Comparison of ENCODE assay signal across 26 cellular contexts in the genomic region with DNA sequence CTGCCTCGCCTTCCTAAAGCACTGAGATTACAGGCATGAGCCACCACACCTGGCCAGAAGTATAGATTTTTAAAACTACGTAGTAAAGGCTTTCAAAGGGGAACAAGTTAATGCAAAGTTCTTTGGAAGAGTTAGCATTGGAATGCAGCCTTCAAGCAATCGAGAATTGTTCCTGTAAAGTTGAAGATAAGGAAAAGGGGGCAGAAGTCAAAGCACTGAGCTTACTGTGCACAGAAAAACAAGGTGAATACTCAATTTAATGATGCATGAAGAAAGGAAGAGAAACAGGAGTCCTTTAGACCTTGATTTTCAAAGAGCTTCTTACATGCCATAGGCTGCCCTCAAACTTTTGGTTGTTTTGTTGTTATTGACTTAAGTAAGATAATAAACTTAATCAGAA. TPM values are rescaled to one million over a fixed set of nuclear protein-coding genes. Genes with fewer than 3 reads are reported as not detected.
"Had no signal": no experiment of that assay in that cellular context is flagged by ENCODE, and none has a peak within 500 bp of the region (broad histone marks: within the 10 kb centered on the region; RNA-seq: fewer than 3 reads in every experiment).

No MANE protein-coding gene starts in this region.

- H3K4me3 ChIP-seq: left lung, right lobe of liver, skin epidermis, suprapubic skin, tibial nerve had no signal

- H3K27me3 Mint-ChIP-seq: natural killer cell treated with Interleukin-12 subunit alpha and Interleukin-12 subunit beta and Interleukin-15 and Interleukin-18, amount 100 ng/mL, for 72 hours had no signal

- H3K9me3 Mint-ChIP-seq: activated CD4-positive, alpha-beta T cell treated with anti-CD3 and anti-CD28 coated beads, Interleukin-2, amount 10 ng/mL, durations not matched to agents 7 days and 5 days; activated CD8-positive, alpha-beta T cell treated with anti-CD3 and anti-CD28 coated beads for 36 hours; activated naive CD4-positive, alpha-beta T cell treated with anti-CD3 and anti-CD28 coated beads, Interleukin-2, amount 10 ng/mL, durations not matched to agents 7 days and 5 days; natural killer cell treated with Interleukin-12 subunit alpha and Interleukin-12 subunit beta and Interleukin-15 and Interleukin-18, amount 100 ng/mL, for 72 hours; stimulated activated effector memory CD8-positive, alpha-beta T cell treated with anti-CD3 and anti-CD28 coated beads, Interleukin-12 subunit alpha, Interleukin-12 subunit beta, amount 100 ng/mL, for 72 hours; stimulated activated naive CD8-positive, alpha-beta T cell treated with anti-CD3 and anti-CD28 coated beads, Interleukin-15, amount 100 ng/mL, for 72 hours; T-helper 2 cell treated with Interferon-gamma antibody and Interleukin-4, amounts not matched to agents 5 μg/mL and 100 μg/mL, for 36 hours had no signal

- H3K36me3 ChIP-seq: left lung, right lobe of liver, suprapubic skin, tibial nerve, WERI-Rb-1 had no signal

- DNase-seq: activated CD4-positive, alpha-beta T cell treated with anti-CD3 and anti-CD28 coated beads, Interleukin-2, amount 10 ng/mL, durations not matched to agents 7 days and 5 days; activated CD4-positive, CD25-positive, alpha-beta regulatory T cell treated with anti-CD3 and anti-CD28 coated beads, Interleukin-2, amount 50 U/mL, for 72 hours; activated CD8-positive, alpha-beta memory T cell treated with anti-CD3 and anti-CD28 coated beads, Interleukin-2, amount 10 ng/mL, durations not matched to agents 7 days and 5 days; activated CD8-positive, alpha-beta T cell treated with anti-CD3 and anti-CD28 coated beads for 36 hours; activated effector memory CD4-positive, alpha-beta T cell treated with anti-CD3 and anti-CD28 coated beads, Interleukin-2, amount 50 U/mL, for 16 hours; activated naive CD4-positive, alpha-beta T cell treated with anti-CD3 and anti-CD28 coated beads, Interleukin-2, amount 10 ng/mL, durations not matched to agents 7 days and 5 days; activated T-cell treated with anti-CD3 and anti-CD28 coated beads for 4 hours; amygdala; effector CD8-positive, alpha-beta T cell; glutamatergic neuron; left lung; right lobe of liver; stimulated activated CD4-positive, alpha-beta T cell treated with anti-CD3 and anti-CD28 coated beads, Interleukin-2, amount 100 ng/mL, for 24 hours; stimulated activated naive CD8-positive, alpha-beta T cell treated with anti-CD3 and anti-CD28 coated beads, Interleukin-15, amount 100 ng/mL, for 72 hours; T-cell; WERI-Rb-1 had no signal

- H3K27ac Mint-ChIP-seq: activated CD4-positive, alpha-beta T cell treated with anti-CD3 and anti-CD28 coated beads, Interleukin-2, amount 10 ng/mL, durations not matched to agents 7 days and 5 days; activated CD8-positive, alpha-beta memory T cell treated with anti-CD3 and anti-CD28 coated beads, Interleukin-2, amount 10 ng/mL, durations not matched to agents 7 days and 5 days; activated CD8-positive, alpha-beta T cell treated with anti-CD3 and anti-CD28 coated beads for 36 hours; activated naive CD4-positive, alpha-beta T cell treated with anti-CD3 and anti-CD28 coated beads, Interleukin-2, amount 10 ng/mL, durations not matched to agents 7 days and 5 days; stimulated activated effector memory CD8-positive, alpha-beta T cell treated with anti-CD3 and anti-CD28 coated beads, Interleukin-12 subunit alpha, Interleukin-12 subunit beta, amount 100 ng/mL, for 72 hours; stimulated activated naive CD8-positive, alpha-beta T cell treated with anti-CD3 and anti-CD28 coated beads, Interleukin-15, amount 100 ng/mL, for 72 hours; T-cell; T-helper 2 cell treated with Interferon-gamma antibody and Interleukin-4, amounts not matched to agents 5 μg/mL and 100 μg/mL, for 36 hours had no signal

- ATAC-seq: activated CD8-positive, alpha-beta memory T cell treated with anti-CD3 and anti-CD28 coated beads, Interleukin-2, amount 10 ng/mL, durations not matched to agents 7 days and 5 days; activated CD8-positive, alpha-beta T cell treated with anti-CD3 and anti-CD28 coated beads for 36 hours; foreskin keratinocyte; left lung; natural killer cell treated with Interleukin-12 subunit alpha and Interleukin-12 subunit beta and Interleukin-15 and Interleukin-18, amount 100 ng/mL, for 72 hours; right lobe of liver; stimulated activated effector memory CD8-positive, alpha-beta T cell treated with anti-CD3 and anti-CD28 coated beads, Interleukin-12 subunit alpha, Interleukin-12 subunit beta, amount 100 ng/mL, for 72 hours; stimulated activated naive CD8-positive, alpha-beta T cell treated with anti-CD3 and anti-CD28 coated beads, Interleukin-15, amount 100 ng/mL, for 72 hours; T-cell had no signal

- H3K27me3 ChIP-seq: foreskin keratinocyte, left lung, right lobe of liver, suprapubic skin, tibial nerve had no signal

- H3K4me3 Mint-ChIP-seq: activated CD4-positive, alpha-beta T cell treated with anti-CD3 and anti-CD28 coated beads, Interleukin-2, amount 10 ng/mL, durations not matched to agents 7 days and 5 days; activated CD8-positive, alpha-beta memory T cell treated with anti-CD3 and anti-CD28 coated beads, Interleukin-2, amount 10 ng/mL, durations not matched to agents 7 days and 5 days; activated CD8-positive, alpha-beta T cell treated with anti-CD3 and anti-CD28 coated beads for 36 hours; activated naive CD4-positive, alpha-beta T cell treated with anti-CD3 and anti-CD28 coated beads, Interleukin-2, amount 10 ng/mL, durations not matched to agents 7 days and 5 days; natural killer cell treated with Interleukin-12 subunit alpha and Interleukin-12 subunit beta and Interleukin-15 and Interleukin-18, amount 100 ng/mL, for 72 hours; stimulated activated effector memory CD8-positive, alpha-beta T cell treated with anti-CD3 and anti-CD28 coated beads, Interleukin-12 subunit alpha, Interleukin-12 subunit beta, amount 100 ng/mL, for 72 hours; stimulated activated naive CD8-positive, alpha-beta T cell treated with anti-CD3 and anti-CD28 coated beads, Interleukin-15, amount 100 ng/mL, for 72 hours; T-cell; T-helper 2 cell treated with Interferon-gamma antibody and Interleukin-4, amounts not matched to agents 5 μg/mL and 100 μg/mL, for 36 hours had no signal

- H3K36me3 Mint-ChIP-seq: activated CD8-positive, alpha-beta memory T cell treated with anti-CD3 and anti-CD28 coated beads, Interleukin-2, amount 10 ng/mL, durations not matched to agents 7 days and 5 days; activated naive CD4-positive, alpha-beta T cell treated with anti-CD3 and anti-CD28 coated beads, Interleukin-2, amount 10 ng/mL, durations not matched to agents 7 days and 5 days; natural killer cell treated with Interleukin-12 subunit alpha and Interleukin-12 subunit beta and Interleukin-15 and Interleukin-18, amount 100 ng/mL, for 72 hours; stimulated activated effector memory CD8-positive, alpha-beta T cell treated with anti-CD3 and anti-CD28 coated beads, Interleukin-12 subunit alpha, Interleukin-12 subunit beta, amount 100 ng/mL, for 72 hours; T-cell had no signal

RNA-seq across cellular contexts. Expression of a gene that starts 29.1 kb away (rescaled TPM):
- total RNA-seq: activated CD4-positive, alpha-beta T cell treated with anti-CD3 and anti-CD28 coated beads, Interleukin-2, amount 10 ng/mL, durations not matched to agents 7 days and 5 days; activated CD8-positive, alpha-beta T cell treated with anti-CD3 and anti-CD28 coated beads for 36 hours; cardiac septum; dermis blood vessel endothelial cell; foreskin keratinocyte; lung microvascular endothelial cell; natural killer cell treated with Interleukin-12 subunit alpha and Interleukin-12 subunit beta and Interleukin-15 and Interleukin-18, amount 100 ng/mL, for 72 hours; tibial nerve had no signal
